In genomic region chr1:178037510-178038253, GRCh38 we compare ENCODE assay signal across 9 cellular contexts. TPM values are rescaled to one million over a fixed set of nuclear protein-coding genes. Genes with fewer than 3 reads are reported as not detected.
DNase-seq lines count a peak whose midpoint lies in the region; ATAC-seq, FAIRE-seq and TF ChIP-seq lines count a peak whose summit lies in the region.
"Had no signal": no experiment of that assay in that cellular context is flagged by ENCODE, and none has a peak within 500 bp of the region (broad histone marks: within the 10 kb centered on the region; RNA-seq: fewer than 3 reads in every experiment).

No MANE protein-coding gene starts in this region.

- no peak for FAIRE-seq in GM12892 (lab: Jason Lieb, UNC)

- DNase-seq in SIG-M5 treated with dmso at 0.1 percent for 504 hours (lab: John Stamatoyannopoulos, UW; ENCODE audit: unreplicated experiment) (peak; percentile 37), SIG-M5 (lab: John Stamatoyannopoulos, UW) (no peak), T-helper 17 cell (no peak), globus pallidus (ENCODE audit: low spot score) (peak; percentile 83), GM12892 (ENCODE audit: insufficient read length) (no peak)
- no peak for DNase-seq in activated effector memory CD4-positive, alpha-beta T cell treated with Interleukin-2 at 50 U/mL for 16 hours

- no peak overlapping the region for H3K4me3 Mint-ChIP-seq in T-helper 17 cell
- H3K4me3 Mint-ChIP-seq in nephron: peak overlapping the region; percentile 78 to 80 (median 79)

- peak; percentile 36 for ATAC-seq in T-helper 17 cell
- no peak for ATAC-seq in HG03520 (IDR thresholded peaks at IDR 0.05; ENCODE audit: unreplicated experiment)

- peak; percentile 34 to 59 (median 48) for TF ChIP-seq CTCF in nephron (IDR thresholded peaks at IDR 0.05; ENCODE audit: unreplicated experiment in 3 of 3)

- no peaks in the 10 kb centered on the region for H3K9me3 Mint-ChIP-seq in nephron

- TF ChIP-seq POLR2A in GM12892 (IDR thresholded peaks at IDR 0.05; ENCODE audit: low read depth, low read length): no peak

- H3K36me3 Mint-ChIP-seq in T-helper 17 cell (ENCODE audit: low read depth): no peaks in the 10 kb centered on the region
- no peaks in the 10 kb centered on the region for H3K36me3 Mint-ChIP-seq in nephron (ENCODE audit: low read depth)

- H3K27ac Mint-ChIP-seq in T-helper 17 cell (no peak overlapping the region), nephron (peak overlapping the region in 1 of 3 experiments; percentile 69)

- H3K9me3 ChIP-seq in T-helper 17 cell (ENCODE audit: control insufficient read depth, low read length, poor library complexity, severe bottlenecking): no peaks in the 10 kb centered on the region

- H3K27me3 Mint-ChIP-seq in T-helper 17 cell (no peaks in the 10 kb centered on the region), nephron (ENCODE audit: low read depth) (no peaks in the 10 kb centered on the region)

- H3K4me1 Mint-ChIP-seq in T-helper 17 cell (no peaks in the 10 kb centered on the region), nephron (no peaks in the 10 kb centered on the region)

RNA-seq across cellular contexts. Expression of gene RASAL2, which starts 56.2 kb away (rescaled TPM):
- total RNA-seq in T-helper 17 cell: under 1 TPM; 0.07 to 0.29 TPM
- 0.55 TPM for polyA plus RNA-seq in GM12892 (2012; ENCODE audit: missing spikeins)
- total RNA-seq: activated CD8-positive, alpha-beta memory T cell treated with anti-CD3 and anti-CD28 coated beads for 36 hours had no signal

Comparison
In these comparisons a context has a peak if more than half of its experiments do, and no peak if none do; other contexts are left out.
1. DNase-seq: peak in SIG-M5 treated with dmso at 0.1 percent for 504 hours (single experiment) and globus pallidus (single experiment); none in SIG-M5 (single experiment), T-helper 17 cell (0 of 3), activated effector memory CD4-positive, alpha-beta T cell treated with Interleukin-2 at 50 U/mL for 16 hours (single experiment) and GM12892 (single experiment).